Comparison of ENCODE assay signal across 8 cellular contexts in genomic region chr1:154334647-154335350, GRCh38. TPM values are rescaled to one million over a fixed set of nuclear protein-coding genes. Genes with fewer than 3 reads are reported as not detected.
DNase-seq lines count a peak whose midpoint lies in the region; ATAC-seq and TF ChIP-seq lines count a peak whose summit lies in the region.

No MANE protein-coding gene starts in this region.

- intact Hi-C loops in esophagus muscularis mucosa (cut with DNase I), result loop anchor here (5.0 to 10.0 kb wide), 2 partner anchors 133 to 140 kb away; partner anchors contain the start of gene TPM3

- no peak for TF ChIP-seq EP300 in Ishikawa (IDR thresholded peaks at IDR 0.05; ENCODE audit: borderline replicate concordance)
- no peak for TF ChIP-seq EP300 in esophagus muscularis mucosa (IDR thresholded peaks at IDR 0.05)

- DNase-seq in GDM1 (lab: John Stamatoyannopoulos, UW), result peak; percentile 77
- peak; percentile 82 to 95 (median 94) for DNase-seq in Peyer's patch
- peak; percentile 93 to 95 for DNase-seq in activated T-cell treated with anti-CD3 and anti-CD28 coated beads, Interleukin-2, amount 50 U/mL, for 48 hours
- DNase-seq in esophagus muscularis mucosa (ENCODE audit: extremely low spot score), result peak; percentile 96
- DNase-seq in nephron progenitor cell, result peak; percentile 86

- peak overlapping the region; percentile 82 for H3K27ac Mint-ChIP-seq in nephron progenitor cell
- peak overlapping the region; percentile 84 for H3K27ac Mint-ChIP-seq in stimulated activated naive CD8-positive, alpha-beta T cell treated with anti-CD3 and anti-CD28 coated beads, Interleukin-15, Interleukin-2, amounts not matched to agents 100 ng/mL and 50 ng/mL, for 24 hours

- TF ChIP-seq CTCF in Peyer's patch (IDR thresholded peaks at IDR 0.05) (peak; percentile 72 to 93 (median 84)), esophagus muscularis mucosa (IDR thresholded peaks at IDR 0.05) (peak; percentile 88 to 93 (median 91)), nephron progenitor cell (IDR thresholded peaks at IDR 0.05) (peak; percentile 86)

- TF ChIP-seq RAD21 in Ishikawa (IDR thresholded peaks at IDR 0.05; ENCODE audit: low read depth), result peak; percentile 82

- H3K4me1 ChIP-seq in Peyer's patch, result peaks cover 0 to 17% (median 8%) of the 10 kb centered on the region in 4 donors
- H3K4me1 ChIP-seq in esophagus muscularis mucosa, result peaks cover 8 to 43% (median 42%) of the 10 kb centered on the region in 4 donors

- no peak overlapping the region for H3K4me3 ChIP-seq in Peyer's patch
- peak overlapping the region in 1 of 4 donors; percentile 4 for H3K4me3 ChIP-seq in esophagus muscularis mucosa

- H3K9me3 ChIP-seq in Peyer's patch (no peaks in the 10 kb centered on the region), esophagus muscularis mucosa (no peaks in the 10 kb centered on the region)

- no peak for ATAC-seq in GM18870 (IDR thresholded peaks at IDR 0.05; ENCODE audit: unreplicated experiment)

- no peak overlapping the region for H3K4me3 Mint-ChIP-seq in nephron progenitor cell
- H3K4me3 Mint-ChIP-seq in stimulated activated naive CD8-positive, alpha-beta T cell treated with anti-CD3 and anti-CD28 coated beads, Interleukin-15, Interleukin-2, amounts not matched to agents 100 ng/mL and 50 ng/mL, for 24 hours, result peak overlapping the region; percentile 25

- H3K27ac ChIP-seq in Peyer's patch, result peak overlapping the region; percentile 22 to 65 (median 54)
- peak overlapping the region; percentile 81 to 100 (median 90) for H3K27ac ChIP-seq in esophagus muscularis mucosa (replicated peaks in 1 of 4)

- no peaks in the 10 kb centered on the region for H3K9me3 Mint-ChIP-seq in nephron progenitor cell
- H3K9me3 Mint-ChIP-seq in stimulated activated naive CD8-positive, alpha-beta T cell treated with anti-CD3 and anti-CD28 coated beads, Interleukin-15, Interleukin-2, amounts not matched to agents 100 ng/mL and 50 ng/mL, for 24 hours, result no peaks in the 10 kb centered on the region

- H3K36me3 Mint-ChIP-seq in nephron progenitor cell (ENCODE audit: low read depth), result peaks cover 71% of the 10 kb centered on the region
- peaks cover 74% of the 10 kb centered on the region for H3K36me3 Mint-ChIP-seq in stimulated activated naive CD8-positive, alpha-beta T cell treated with anti-CD3 and anti-CD28 coated beads, Interleukin-15, Interleukin-2, amounts not matched to agents 100 ng/mL and 50 ng/mL, for 24 hours (ENCODE audit: low read depth)

- peaks cover 0 to 38% (median 0%) of the 10 kb centered on the region in 3 donors for H3K36me3 ChIP-seq in Peyer's patch
- H3K36me3 ChIP-seq in esophagus muscularis mucosa, result peaks cover 62 to 92% (median 78%) of the 10 kb centered on the region in 4 donors

- WGBS in esophagus muscularis mucosa, result 8% methylated on average over 8 of the region's 9 CpGs

- TF ChIP-seq POLR2A in Peyer's patch (IDR thresholded peaks at IDR 0.05) (no peak), esophagus muscularis mucosa (IDR thresholded peaks at IDR 0.05; ENCODE audit: low read depth) (no peak)

- peaks cover 4% of the 10 kb centered on the region for H3K4me1 Mint-ChIP-seq in nephron progenitor cell
- H3K4me1 Mint-ChIP-seq in stimulated activated naive CD8-positive, alpha-beta T cell treated with anti-CD3 and anti-CD28 coated beads, Interleukin-15, Interleukin-2, amounts not matched to agents 100 ng/mL and 50 ng/mL, for 24 hours (ENCODE audit: low read depth), result peaks cover 75% of the 10 kb centered on the region

- H3K27me3 Mint-ChIP-seq in nephron progenitor cell (ENCODE audit: low read depth, poor library complexity), result no peaks in the 10 kb centered on the region
- no peaks in the 10 kb centered on the region for H3K27me3 Mint-ChIP-seq in stimulated activated naive CD8-positive, alpha-beta T cell treated with anti-CD3 and anti-CD28 coated beads, Interleukin-15, Interleukin-2, amounts not matched to agents 100 ng/mL and 50 ng/mL, for 24 hours

- no peaks in the 10 kb centered on the region for H3K27me3 ChIP-seq in Peyer's patch
- H3K27me3 ChIP-seq in esophagus muscularis mucosa, result no peaks in the 10 kb centered on the region

TF ChIP-seq in Ishikawa, 13 proteins besides CTCF, POLR2A, EP300 and RAD21:
- TF ChIP-seq YY1 (IDR thresholded peaks at IDR 0.05; ENCODE audit: low read depth) (no peak), MAX (IDR thresholded peaks at IDR 0.05) (0 out of 2 replicates have a peak, but pooled peaks have one; percentile 21)
TF ChIP-seq in Ishikawa: peak in this region for 1.

RNA-seq across cellular contexts. Expression of gene ATP8B2, which starts 9.5 kb away (rescaled TPM):
- total RNA-seq in Peyer's patch (10 to 100 TPM; 18.6 to 56.9 (median 31.8) TPM), esophagus muscularis mucosa (100 to 1,000 TPM; 108 to 178 (median 128) TPM)

RNA-seq across cellular contexts. Expression of gene AQP10, which starts 13.9 kb away (rescaled TPM):
- total RNA-seq in Peyer's patch (under 1 TPM in 1 of 4 donors, not detected in 3; 0.85 TPM), esophagus muscularis mucosa (not detected)
